19 cellular contexts compared by ENCODE assay signal in genomic region chr9:76542360-76542759, GRCh38.
DNase-seq lines count a peak whose midpoint lies in the region; ATAC-seq, FAIRE-seq and TF ChIP-seq lines count a peak whose summit lies in the region.
"Had no signal": no experiment of that assay in that cellular context is flagged by ENCODE, and none has a peak within 500 bp of the region (broad histone marks: within the 10 kb centered on the region; RNA-seq: fewer than 3 reads in every experiment).

No MANE protein-coding gene starts in this region.

- dilution Hi-C loops in mammary epithelial cell (cut with HindIII; ENCODE audit: low sequenced_read_pairs) = no loop called here

- no peaks in the 10 kb centered on the region for H3K9me3 Mint-ChIP-seq in activated T-helper 1 cell treated with anti-CD3 and anti-CD28 coated beads, Interleukin-12 subunit alpha, Interleukin-12 subunit beta, Interleukin-2, Interleukin-4 antibody, amounts not matched to agents 30 ng/mL and 10 ng/mL and 1 ng/mL, durations not matched to agents 14 hours and 24 hours and 36 hours
- H3K9me3 Mint-ChIP-seq: effector memory CD8-positive, alpha-beta T cell had no signal

- peak; percentile 19 to 48; a peak in 2 of 4 replicates for TF ChIP-seq RAD21 in K562 (CRISPR knock-in tag; conservative IDR thresholded peaks at IDR 0.05 in 1 of 2, IDR thresholded peaks at IDR 0.05 in 1 of 2)

- POLR2A ChIA-PET in K562 (lab: Yijun Ruan, JAX) = interaction anchor here (0.5 to 1.0 kb wide), 3 partner anchors 8 to 13 kb away, joined by 3 read pairs; no protein-coding TSS in a partner anchor

- H3K4me2 ChIP-seq in K562 (ENCODE audit: insufficient read depth, low read length) (no peak overlapping the region), mammary epithelial cell (ENCODE audit: insufficient read depth, low read depth, low read length) (no peak overlapping the region)

- no peaks in the 10 kb centered on the region; a peak in 1 of 5 replicates for H3K27me3 ChIP-seq in K562 (ENCODE audit: control insufficient read depth in 2 of 2, insufficient read depth in 2 of 2, low read length in 2 of 2)
- H3K27me3 ChIP-seq in mammary epithelial cell (ENCODE audit: insufficient read depth, low read length) = no peaks in the 10 kb centered on the region
- H3K27me3 ChIP-seq: Peyer's patch, uterus had no signal

- WGBS in K562 (ENCODE audit: insufficient coverage, low coverage, missing lambda C conversion rate) = 3% methylated on average over 3 of the region's 5 CpGs
- WGBS in mammary epithelial cell (ENCODE audit: low coverage, missing lambda C conversion rate) = 87% methylated on average over 5 of the region's 5 CpGs

- peak; percentile 61 for DNase-seq in NCI-H146 (lab: John Stamatoyannopoulos, UW)
- DNase-seq in NCI-H146 treated with DMSO at 0.1 percent for 48 hours (lab: John Stamatoyannopoulos, UW; ENCODE audit: unreplicated experiment) = no peak
- peak; percentile 44 for DNase-seq in H4 (ENCODE audit: low spot score)
- DNase-seq in NCI-H226 = peak; percentile 59
- peak in 2 of 4 experiments; percentile 38 to 62 for DNase-seq in K562 (ENCODE audit: extremely low read depth in 1 of 4, low spot score in 3 of 4)
- no peak for DNase-seq in mammary epithelial cell
- DNase-seq in central memory CD4-positive, alpha-beta T cell = no peak
- no peak for DNase-seq in activated T-helper 1 cell treated with anti-CD3 and anti-CD28 coated beads, Interleukin-12 subunit alpha, Interleukin-12 subunit beta, Interleukin-2, Interleukin-4 antibody, amounts not matched to agents 30 ng/mL and 10 ng/mL and 1 ng/mL, durations not matched to agents 14 hours and 24 hours and 36 hours (ENCODE audit: low spot score)
- DNase-seq: activated CD4-positive, alpha-beta T cell treated with anti-CD3 and anti-CD28 coated beads for 1 hour; activated gamma-delta T cell; aorta; CD4-positive, alpha-beta memory T cell; effector memory CD8-positive, alpha-beta T cell; NCI-H510A treated with DMSO at 0.1 percent for 48 hours; Peyer's patch; right cardiac atrium; T-cell; uterus had no signal

- H3K9ac ChIP-seq in K562 (ENCODE audit: insufficient read depth in 1 of 2, low read depth in 2 of 2, low read length in 2 of 2) (no peak overlapping the region), mammary epithelial cell (ENCODE audit: insufficient read depth, low read length) (no peak overlapping the region)

- TF ChIP-seq CTCF in K562 (IDR thresholded peaks at IDR 0.05 in 2 of 3, conservative IDR thresholded peaks at IDR 0.05 in 1 of 3; ENCODE audit: insufficient read depth in 2 of 3, low read depth in 1 of 3, low read length in 3 of 3) (peak in 1 of 3 experiments; percentile 31; a peak in 2 of 6 replicates), mammary epithelial cell (conservative IDR thresholded peaks at IDR 0.05 in 1 of 2, IDR thresholded peaks at IDR 0.05 in 1 of 2; ENCODE audit: extremely low read depth in 1 of 2, insufficient read depth in 1 of 2, low read depth in 1 of 2, low read length in 2 of 2) (no peak)

- no peaks in the 10 kb centered on the region for H3K4me1 Mint-ChIP-seq in activated T-helper 1 cell treated with anti-CD3 and anti-CD28 coated beads, Interleukin-12 subunit alpha, Interleukin-12 subunit beta, Interleukin-2, Interleukin-4 antibody, amounts not matched to agents 30 ng/mL and 10 ng/mL and 1 ng/mL, durations not matched to agents 14 hours and 24 hours and 36 hours (ENCODE audit: low read depth)
- H3K4me1 Mint-ChIP-seq: CD4-positive, alpha-beta memory T cell; mesothelial cell of epicardium; T-cell had no signal

- no peaks in the 10 kb centered on the region for H3K36me3 Mint-ChIP-seq in activated T-helper 1 cell treated with anti-CD3 and anti-CD28 coated beads, Interleukin-12 subunit alpha, Interleukin-12 subunit beta, Interleukin-2, Interleukin-4 antibody, amounts not matched to agents 30 ng/mL and 10 ng/mL and 1 ng/mL, durations not matched to agents 14 hours and 24 hours and 36 hours (ENCODE audit: low read depth)
- H3K36me3 Mint-ChIP-seq: CD4-positive, alpha-beta memory T cell; mesothelial cell of epicardium; T-cell had no signal

- CTCF ChIA-PET in K562 (lab: Yijun Ruan, JAX; ENCODE audit: low intra/inter-chr PET ratio) = no interaction called here
- CTCF ChIA-PET in mammary epithelial cell (lab: Charles Lee; ENCODE audit: low non-redundant PET) = no interaction called here

- H3K4me1 ChIP-seq in K562 (replicated peaks in 1 of 2; ENCODE audit: control insufficient read depth in 2 of 2, insufficient read depth in 2 of 2, low read length in 2 of 2) (no peaks in the 10 kb centered on the region; a peak in 1 of 5 replicates), mammary epithelial cell (ENCODE audit: insufficient read depth, low read length) (peaks cover 11% of the 10 kb centered on the region)
- H3K4me1 ChIP-seq: Peyer's patch, uterus had no signal

- H3K9me1 ChIP-seq in K562 (ENCODE audit: control insufficient read depth, insufficient read depth, low read length) = no peaks in the 10 kb centered on the region

- ATAC-seq in K562 = peak; percentile 97
- ATAC-seq: effector memory CD8-positive, alpha-beta T cell; right cardiac atrium; T-cell had no signal

- no peaks in the 10 kb centered on the region for H3K9me3 ChIP-seq in K562 (replicated peaks; ENCODE audit: control insufficient read depth, insufficient read depth, low read depth, low read length)
- H3K9me3 ChIP-seq in mammary epithelial cell (replicated peaks; ENCODE audit: insufficient read depth, low read length) = no peaks in the 10 kb centered on the region
- H3K9me3 ChIP-seq: Peyer's patch, uterus had no signal

- BruUV-seq in K562 (replicated peaks; lab: Mats Ljungman, UMichigan) = no TSS peak
- BruUV-seq in mammary epithelial cell (replicated peaks; lab: Mats Ljungman, UMichigan) = no TSS peak

- no peak for TF ChIP-seq EP300 in K562 (IDR thresholded peaks at IDR 0.05; ENCODE audit: low read length)

- H3K4me3 Mint-ChIP-seq in activated T-helper 1 cell treated with anti-CD3 and anti-CD28 coated beads, Interleukin-12 subunit alpha, Interleukin-12 subunit beta, Interleukin-2, Interleukin-4 antibody, amounts not matched to agents 30 ng/mL and 10 ng/mL and 1 ng/mL, durations not matched to agents 14 hours and 24 hours and 36 hours = no peak overlapping the region
- H3K4me3 Mint-ChIP-seq: CD4-positive, alpha-beta memory T cell; effector memory CD8-positive, alpha-beta T cell; mesothelial cell of epicardium; T-cell had no signal

- intact Hi-C loops in K562 (cut with micrococcal nuclease) (loop anchor here (5.0 kb wide), 1 partner anchor 115 kb away; no protein-coding TSS in a partner anchor), mammary epithelial cell (cut with micrococcal nuclease) (no loop called here)
- intact Hi-C loops in activated T-helper 1 cell treated with anti-CD3 and anti-CD28 coated beads, Interleukin-12 subunit alpha, Interleukin-12 subunit beta, Interleukin-2, Interleukin-4 antibody, amounts not matched to agents 30 ng/mL and 10 ng/mL and 1 ng/mL, durations not matched to agents 14 hours and 24 hours and 36 hours (cut with micrococcal nuclease) = no loop called here

- H3K79me2 ChIP-seq in K562 (ENCODE audit: control insufficient read depth, insufficient read depth, low read length) (no peaks in the 10 kb centered on the region), mammary epithelial cell (ENCODE audit: insufficient read depth, low read length) (no peaks in the 10 kb centered on the region)

- H3K27me3 Mint-ChIP-seq in activated T-helper 1 cell treated with anti-CD3 and anti-CD28 coated beads, Interleukin-12 subunit alpha, Interleukin-12 subunit beta, Interleukin-2, Interleukin-4 antibody, amounts not matched to agents 30 ng/mL and 10 ng/mL and 1 ng/mL, durations not matched to agents 14 hours and 24 hours and 36 hours (ENCODE audit: insufficient read depth) = peaks cover 2% of the 10 kb centered on the region
- H3K27me3 Mint-ChIP-seq: CD4-positive, alpha-beta memory T cell; effector memory CD8-positive, alpha-beta T cell; T-cell had no signal

- H3K27ac Mint-ChIP-seq in activated T-helper 1 cell treated with anti-CD3 and anti-CD28 coated beads, Interleukin-12 subunit alpha, Interleukin-12 subunit beta, Interleukin-2, Interleukin-4 antibody, amounts not matched to agents 30 ng/mL and 10 ng/mL and 1 ng/mL, durations not matched to agents 14 hours and 24 hours and 36 hours = no peak overlapping the region
- H3K27ac Mint-ChIP-seq: CD4-positive, alpha-beta memory T cell; effector memory CD8-positive, alpha-beta T cell; mesothelial cell of epicardium; T-cell had no signal

- H2AFZ ChIP-seq in K562 (ENCODE audit: low read depth, low read length) (peak overlapping the region; percentile 70), mammary epithelial cell (ENCODE audit: low read depth, low read length) (no peak overlapping the region)

- H3K4me3 ChIP-seq in K562 = no peak overlapping the region
- no peak overlapping the region for H3K4me3 ChIP-seq in mammary epithelial cell (replicated peaks in 1 of 3; ENCODE audit: insufficient read depth in 1 of 3, low read depth in 2 of 3, low read length in 3 of 3)
- H3K4me3 ChIP-seq: Peyer's patch, uterus had no signal

- peak; percentile 26 for FAIRE-seq in K562 (lab: Jason Lieb, UNC)

- H3K27ac ChIP-seq in K562 (ENCODE audit: extremely low read depth, low read depth, low read length) (peak overlapping the region; percentile 38; the same call in 1 of the 3 replicates), mammary epithelial cell (ENCODE audit: insufficient read depth, low read depth, low read length) (no peak overlapping the region)
- H3K27ac ChIP-seq: Peyer's patch, uterus had no signal

- in situ Hi-C loops in K562 (cut with MboI) = no loop called here
- in situ Hi-C loops in mammary epithelial cell (cut with MboI; ENCODE audit: low sequenced_read_pairs in 2 of 2) = no loop called here

- H4K20me1 ChIP-seq in K562 (replicated peaks; ENCODE audit: control insufficient read depth, insufficient read depth, low read length) = no peaks in the 10 kb centered on the region
- no peaks in the 10 kb centered on the region for H4K20me1 ChIP-seq in mammary epithelial cell (ENCODE audit: insufficient read depth, low read length)

- TF ChIP-seq POLR2A in K562 (conservative IDR thresholded peaks at IDR 0.05) = no peak

- H3K36me3 ChIP-seq in K562 (ENCODE audit: control insufficient read depth, insufficient read depth, low read length) (no peaks in the 10 kb centered on the region), mammary epithelial cell (ENCODE audit: insufficient read depth, low read length) (no peaks in the 10 kb centered on the region)
- H3K36me3 ChIP-seq: Peyer's patch, uterus had no signal

TF ChIP-seq in K562, 482 proteins besides CTCF, POLR2A, EP300 and RAD21 (continues in another document):
- TF ChIP-seq L3MBTL2 (IDR thresholded peaks at IDR 0.05) = peak; percentile 52; the same call in 1 of the 2 replicates
- TF ChIP-seq EP400 (IDR thresholded peaks at IDR 0.05) = peak; percentile 38; the same call in 1 of the 2 replicates
- TF ChIP-seq RFX7 (CRISPR knock-in tag; IDR thresholded peaks at IDR 0.05) = no peak

Comparison
In these comparisons a context has a peak if more than half of its experiments do, and no peak if none do; other contexts are left out.
1. DNase-seq: peak in NCI-H146 (single experiment), H4 (single experiment) and NCI-H226 (single experiment); none in NCI-H146 treated with DMSO at 0.1 percent for 48 hours (single experiment), mammary epithelial cell (single experiment), central memory CD4-positive, alpha-beta T cell (single experiment) and activated T-helper 1 cell treated with anti-CD3 and anti-CD28 coated beads, Interleukin-12 subunit alpha, Interleukin-12 subunit beta, Interleukin-2, Interleukin-4 antibody, amounts not matched to agents 30 ng/mL and 10 ng/mL and 1 ng/mL, durations not matched to agents 14 hours and 24 hours and 36 hours (single experiment).